ENCODE assay signal across 8 cellular contexts in genomic region chr17:31216053-31216751, GRCh38.
DNase-seq lines count a peak whose midpoint lies in the region; ATAC-seq and TF ChIP-seq lines count a peak whose summit lies in the region.

No MANE protein-coding gene starts in this region.

- ATAC-seq in GM19463 (IDR thresholded peaks at IDR 0.05; ENCODE audit: unreplicated experiment): no peak
- no peak for ATAC-seq in GM19023 (IDR thresholded peaks at IDR 0.05; ENCODE audit: unreplicated experiment)

- in situ Hi-C loops in GM13976 (cut with MboI; ENCODE audit: low sequenced_read_pairs, unreplicated experiment): loop anchor here (10.0 kb wide), 1 partner anchor 201 kb away; no protein-coding TSS in a partner anchor

- peak; percentile 29 for TF ChIP-seq CTCF in GM13976 (IDR thresholded peaks at IDR 0.05; ENCODE audit: borderline replicate concordance, control extremely low read depth, extremely low read depth, insufficient read depth, missing control alignments)

- DNase-seq in AG08395 (ENCODE audit: low spot score) (peak; percentile 68), GM13976 (ENCODE audit: low spot score) (peak; percentile 27), NCI-H226 (peak; percentile 18), cerebellum (ENCODE audit: low spot score) (peak; percentile 32), myocyte (ENCODE audit: low read depth) (peak; percentile 61)
- no peak for DNase-seq in stimulated activated naive CD4-positive, alpha-beta T cell treated with Interleukin-2 at 50 U/mL for 16 hours (lab: John Stamatoyannopoulos, UW)
